Comparison of ENCODE assay signal across 16 cellular contexts in genomic region chr7:47807126-47807525, GRCh38.
DNase-seq lines count a peak whose midpoint lies in the region; ATAC-seq and TF ChIP-seq lines count a peak whose summit lies in the region.
"Had no signal": no experiment of that assay in that cellular context is flagged by ENCODE, and none has a peak within 500 bp of the region (broad histone marks: within the 10 kb centered on the region; RNA-seq: fewer than 3 reads in every experiment).

No MANE protein-coding gene starts in this region.

- H3K9me3 ChIP-seq in BLaER1: no peaks in the 10 kb centered on the region
- H3K9me3 ChIP-seq in SU-DHL-6 (ENCODE audit: insufficient read depth, low read length): no peaks in the 10 kb centered on the region
- H3K9me3 ChIP-seq in right atrium auricular region: no peaks in the 10 kb centered on the region
- H3K9me3 ChIP-seq in H9 (ENCODE audit: control insufficient read depth, low read depth, low read length): no peaks in the 10 kb centered on the region
- H3K9me3 ChIP-seq: gastrocnemius medialis had no signal

- no peak for ATAC-seq in GM19035 (IDR thresholded peaks at IDR 0.05; ENCODE audit: unreplicated experiment)
- ATAC-seq: T-helper 17 cell had no signal

- H3K56ac ChIP-seq in H9 (ENCODE audit: insufficient read length, low read depth, low read length): no peak overlapping the region

- H4K8ac ChIP-seq in H9 (replicated peaks; ENCODE audit: insufficient read length, low read depth, low read length): no peak overlapping the region

- H3K4me1 Mint-ChIP-seq in H9 (peaks cover 0 to 2% of the 10 kb centered on the region in 2 experiments; a peak in 1 of 4 replicates), nephron progenitor cell (peaks cover 28% of the 10 kb centered on the region)
- H3K4me1 Mint-ChIP-seq: activated naive CD4-positive, alpha-beta T cell treated with anti-CD3 and anti-CD28 coated beads, Interleukin-2, amount 50 U/mL, for 24 hours; T-helper 17 cell had no signal

- H3K4me1 ChIP-seq in BLaER1 (peaks cover 19% of the 10 kb centered on the region), right atrium auricular region (peaks cover 0 to 19% of the 10 kb centered on the region in 2 donors), H9 (ENCODE audit: insufficient read depth, low read length) (no peaks in the 10 kb centered on the region)
- H3K4me1 ChIP-seq: gastrocnemius medialis had no signal

- DNase-seq in right atrium auricular region (ENCODE audit: low spot score) (no peak), retina (peak; percentile 27), NCI-H2171 treated with DMSO at 0.1 percent for 48 hours (lab: John Stamatoyannopoulos, UW) (no peak), H9 (no peak), nephron progenitor cell (no peak)
- DNase-seq: activated CD4-positive, alpha-beta T cell treated with anti-CD3 and anti-CD28 coated beads for 1 hour; activated CD8-positive, alpha-beta memory T cell treated with anti-CD3 and anti-CD28 coated beads, Interleukin-2, amount 50 U/mL, for 4 hours; NCI-H1417 treated with DMSO at 0.1 percent for 48 hours; NCI-H446; stimulated activated CD4-positive, alpha-beta T cell treated with anti-CD3 and anti-CD28 coated beads, Interleukin-2, amount 100 ng/mL, for 48 hours; T-helper 17 cell had no signal

- no peak overlapping the region for H2BK5ac ChIP-seq in H9 (ENCODE audit: insufficient read length, low read length)

- no peak overlapping the region for H3T11ph ChIP-seq in H9 (ENCODE audit: low read length)

- H3K23me2 ChIP-seq in H9 (ENCODE audit: insufficient read length, low read depth, low read length, poor library complexity, severe bottlenecking): no peaks in the 10 kb centered on the region

- H2AFZ ChIP-seq in SU-DHL-6 (ENCODE audit: low read depth, low read length, severe bottlenecking) (peak overlapping the region; percentile 36), H9 (ENCODE audit: low read length) (no peak overlapping the region)

- H3K36me3 ChIP-seq in BLaER1 (no peaks in the 10 kb centered on the region), SU-DHL-6 (ENCODE audit: low read length) (no peaks in the 10 kb centered on the region), right atrium auricular region (no peaks in the 10 kb centered on the region)
- H3K36me3 ChIP-seq: gastrocnemius medialis had no signal

- H4K91ac ChIP-seq in H9 (ENCODE audit: insufficient read length, low read depth, low read length): no peak overlapping the region

- H3F3A ChIP-seq in SU-DHL-6 (ENCODE audit: insufficient read depth): no peaks in the 10 kb centered on the region

- no peak overlapping the region for H2BK12ac ChIP-seq in H9 (ENCODE audit: insufficient read length, low read depth, low read length)

- H3K4me2 ChIP-seq in BLaER1 (peak overlapping the region; percentile 42), SU-DHL-6 (ENCODE audit: low read depth, low read length, poor library complexity, severe bottlenecking) (no peak overlapping the region), H9 (ENCODE audit: insufficient read depth, insufficient read length, low read length) (no peak overlapping the region)

- H4K5ac ChIP-seq in H9 (ENCODE audit: insufficient read length, low read depth, low read length): no peak overlapping the region

- H4K20me1 ChIP-seq in BLaER1 (no peaks in the 10 kb centered on the region), SU-DHL-6 (ENCODE audit: low read depth, low read length) (no peaks in the 10 kb centered on the region), H9 (ENCODE audit: control insufficient read depth, insufficient read depth, insufficient read length) (no peaks in the 10 kb centered on the region)

- H3K27me3 ChIP-seq in BLaER1 (no peaks in the 10 kb centered on the region), SU-DHL-6 (ENCODE audit: low read length) (no peaks in the 10 kb centered on the region), right atrium auricular region (no peaks in the 10 kb centered on the region), H9 (ENCODE audit: insufficient read depth, low read length) (no peaks in the 10 kb centered on the region)
- H3K27me3 ChIP-seq: gastrocnemius medialis had no signal

- TF ChIP-seq CTCF in SU-DHL-6 (IDR thresholded peaks at IDR 0.05; ENCODE audit: insufficient read depth, low read length, poor library complexity, severe bottlenecking) (no peak), right atrium auricular region (IDR thresholded peaks at IDR 0.05) (no peak), H9 (conservative IDR thresholded peaks at IDR 0.05) (no peak), nephron progenitor cell (IDR thresholded peaks at IDR 0.05) (no peak)

- no peak overlapping the region for H3K14ac ChIP-seq in H9 (ENCODE audit: insufficient read depth, low read length)

- no peak overlapping the region for H2BK20ac ChIP-seq in H9 (ENCODE audit: low read depth, low read length, poor library complexity, severe bottlenecking)

- no peaks in the 10 kb centered on the region for H3K9me3 Mint-ChIP-seq in H9
- no peaks in the 10 kb centered on the region for H3K9me3 Mint-ChIP-seq in nephron progenitor cell
- H3K9me3 Mint-ChIP-seq: activated naive CD4-positive, alpha-beta T cell treated with anti-CD3 and anti-CD28 coated beads, Interleukin-2, amount 50 U/mL, for 24 hours had no signal

- H3K36me3 Mint-ChIP-seq in H9 (ENCODE audit: insufficient read depth in 1 of 3, low read depth in 3 of 3) (no peaks in the 10 kb centered on the region), nephron progenitor cell (ENCODE audit: low read depth) (no peaks in the 10 kb centered on the region)
- H3K36me3 Mint-ChIP-seq: activated naive CD4-positive, alpha-beta T cell treated with anti-CD3 and anti-CD28 coated beads, Interleukin-2, amount 50 U/mL, for 24 hours had no signal

- H3K9me2 ChIP-seq in SU-DHL-6 (replicated peaks; ENCODE audit: insufficient read depth, low read length): no peaks in the 10 kb centered on the region

- no peak overlapping the region for H2BK120ac ChIP-seq in H9 (ENCODE audit: low read depth, low read length, poor library complexity, severe bottlenecking)

- H3K27ac Mint-ChIP-seq in H9 (no peak overlapping the region; a peak in 1 of 7 replicates), nephron progenitor cell (no peak overlapping the region)
- H3K27ac Mint-ChIP-seq: activated naive CD4-positive, alpha-beta T cell treated with anti-CD3 and anti-CD28 coated beads, Interleukin-2, amount 50 U/mL, for 24 hours; T-helper 17 cell had no signal

- WGBS in H9 (ENCODE audit: extremely low coverage, insufficient read length, low lambda C conversion rate): no CpG with 5 or more reads among the region's 3 CpGs

- H3K4ac ChIP-seq in H9 (ENCODE audit: low read depth, low read length): no peak overlapping the region

- H3K9ac ChIP-seq in BLaER1 (no peak overlapping the region), SU-DHL-6 (ENCODE audit: low read length) (no peak overlapping the region), H9 (ENCODE audit: extremely low read depth, insufficient read length, low read length) (no peak overlapping the region)

- H3K27me3 Mint-ChIP-seq in H9 (ENCODE audit: low read depth) (peaks cover 3% of the 10 kb centered on the region; the same call in 1 of the 2 replicates), nephron progenitor cell (ENCODE audit: low read depth, poor library complexity) (peaks cover 3% of the 10 kb centered on the region)
- H3K27me3 Mint-ChIP-seq: activated naive CD4-positive, alpha-beta T cell treated with anti-CD3 and anti-CD28 coated beads, Interleukin-2, amount 50 U/mL, for 24 hours had no signal

- no peak overlapping the region for H3K23ac ChIP-seq in H9 (ENCODE audit: insufficient read length, low read depth, low read length)

- H3K4me3 ChIP-seq in BLaER1 (no peak overlapping the region), SU-DHL-6 (ENCODE audit: insufficient read depth, low read length, poor library complexity, severe bottlenecking) (no peak overlapping the region), right atrium auricular region (no peak overlapping the region)

- H3K79me1 ChIP-seq in H9 (ENCODE audit: insufficient read depth, low read depth, low read length, poor library complexity, severe bottlenecking): no peaks in the 10 kb centered on the region

- no peak overlapping the region for H2BK15ac ChIP-seq in H9 (ENCODE audit: low read depth, low read length)

- H3K4me3 Mint-ChIP-seq in H9: no peak overlapping the region
- H3K4me3 Mint-ChIP-seq in nephron progenitor cell: no peak overlapping the region
- H3K4me3 Mint-ChIP-seq: activated naive CD4-positive, alpha-beta T cell treated with anti-CD3 and anti-CD28 coated beads, Interleukin-2, amount 50 U/mL, for 24 hours; T-helper 17 cell had no signal

- H3K79me2 ChIP-seq in SU-DHL-6 (ENCODE audit: insufficient read depth, low read length) (no peaks in the 10 kb centered on the region), H9 (ENCODE audit: insufficient read depth, low read length) (no peaks in the 10 kb centered on the region)

- H3K18ac ChIP-seq in H9 (ENCODE audit: insufficient read length, low read depth, low read length): no peak overlapping the region

- no peak overlapping the region for H3K27ac ChIP-seq in BLaER1
- H3K27ac ChIP-seq in SU-DHL-6 (ENCODE audit: low read depth, low read length): no peak overlapping the region
- H3K27ac ChIP-seq in right atrium auricular region: peak overlapping the region; percentile 34 to 36
- H3K27ac ChIP-seq in H9 (ENCODE audit: insufficient read length, low read depth, low read length): no peak overlapping the region
- H3K27ac ChIP-seq: gastrocnemius medialis had no signal

- no peak overlapping the region for H2AK5ac ChIP-seq in H9 (ENCODE audit: insufficient read length, low read length)

Comparison
In these comparisons a context has a peak if more than half of its experiments do, and no peak if none do; other contexts are left out.
1. H3K27ac ChIP-seq: peak in right atrium auricular region (2 of 2); none in BLaER1 (single experiment), SU-DHL-6 (single experiment) and H9 (single experiment).